Comparison of ENCODE assay signal across 8 cellular contexts in genomic region chr3:30655187-30655812, GRCh38. TPM values are rescaled to one million over a fixed set of nuclear protein-coding genes. Genes with fewer than 3 reads are reported as not detected.
DNase-seq lines count a peak whose midpoint lies in the region; ATAC-seq and TF ChIP-seq lines count a peak whose summit lies in the region.
"Had no signal": no experiment of that assay in that cellular context is flagged by ENCODE, and none has a peak within 500 bp of the region (broad histone marks: within the 10 kb centered on the region; RNA-seq: fewer than 3 reads in every experiment).

No MANE protein-coding gene starts in this region.

- peak in 7 of 9 donors; percentile 73 to 89 (median 85) for DNase-seq in naive thymus-derived CD4-positive, alpha-beta T cell
- DNase-seq in hepatic stellate cell (ENCODE audit: low spot score) (no peak), NCI-H2107 (lab: John Stamatoyannopoulos, UW) (no peak)

- peak overlapping the region; percentile 91 to 99 (median 97) for H3K27ac Mint-ChIP-seq in naive thymus-derived CD4-positive, alpha-beta T cell

- ATAC-seq in GM21367 (IDR thresholded peaks at IDR 0.05; ENCODE audit: unreplicated experiment) (peak; percentile 33), GM19455 (IDR thresholded peaks at IDR 0.05; ENCODE audit: unreplicated experiment) (no peak)
- ATAC-seq in naive thymus-derived CD4-positive, alpha-beta T cell: peak; percentile 66

- CTCF ChIA-PET in naive thymus-derived CD4-positive, alpha-beta T cell (lab: Charles Lee): interaction anchor here (0.8 to 2.1 kb wide), 8 partner anchors 10 to 49 kb away, joined by 3 to 6 read pairs (median 3); partner anchors contain the start of gene TGFBR2

- H3K4me2 ChIP-seq in KMS-11: peak overlapping the region; percentile 33

- H3K4me3 Mint-ChIP-seq in naive thymus-derived CD4-positive, alpha-beta T cell: peak overlapping the region; percentile 71 to 88 (median 78)
- H3K4me3 Mint-ChIP-seq: nephron had no signal

- no peak for TF ChIP-seq CTCF in KMS-11 (conservative IDR thresholded peaks at IDR 0.05; ENCODE audit: low read depth, low read length)

- H3K79me2 ChIP-seq in KMS-11 (ENCODE audit: insufficient read depth, low read depth): no peaks in the 10 kb centered on the region

- no peaks in the 10 kb centered on the region for H3K27me3 ChIP-seq in KMS-11 (ENCODE audit: insufficient read depth, low read depth)
- H3K27me3 ChIP-seq in naive thymus-derived CD4-positive, alpha-beta T cell (ENCODE audit: control insufficient read depth in 2 of 2, insufficient read depth in 2 of 2, low read length in 2 of 2): no peaks in the 10 kb centered on the region

- H3K36me3 Mint-ChIP-seq in naive thymus-derived CD4-positive, alpha-beta T cell: peaks cover 36 to 73% (median 70%) of the 10 kb centered on the region in 5 donors

- H3K36me3 ChIP-seq in KMS-11 (ENCODE audit: insufficient read depth): no peaks in the 10 kb centered on the region
- peaks cover 3 to 39% (median 22%) of the 10 kb centered on the region in 3 experiments for H3K36me3 ChIP-seq in naive thymus-derived CD4-positive, alpha-beta T cell (ENCODE audit: control insufficient read depth in 2 of 3, insufficient read depth in 3 of 3, low read length in 3 of 3)

- H2AFZ ChIP-seq in KMS-11 (ENCODE audit: low read depth): no peak overlapping the region

- POLR2A ChIA-PET in naive thymus-derived CD4-positive, alpha-beta T cell (lab: Charles Lee): interaction anchor here (0.6 to 33.4 kb wide), 15 partner anchors 13 to 540 kb away, joined by 3 to 853 read pairs (median 7); partner anchors contain the start of gene TGFBR2

- H3K4me1 ChIP-seq in KMS-11 (ENCODE audit: low read depth, poor library complexity, severe bottlenecking): peaks cover 67% of the 10 kb centered on the region
- peaks cover 75 to 98% of the 10 kb centered on the region in 2 donors for H3K4me1 ChIP-seq in naive thymus-derived CD4-positive, alpha-beta T cell (ENCODE audit: control insufficient read depth in 2 of 2, insufficient read depth in 2 of 2, low read length in 2 of 2)

- H3K4me3 ChIP-seq in KMS-11 (IDR thresholded peaks at IDR 0.05; ENCODE audit: insufficient read depth, low read depth, low read length): no peak overlapping the region
- peak overlapping the region; percentile 43 for H3K4me3 ChIP-seq in naive thymus-derived CD4-positive, alpha-beta T cell (ENCODE audit: low read length)

- H3K4me1 Mint-ChIP-seq in naive thymus-derived CD4-positive, alpha-beta T cell: peaks cover 56 to 100% (median 92%) of the 10 kb centered on the region in 7 donors

- H3K27ac ChIP-seq in KMS-11 (no peak overlapping the region; the same call in 1 of the 2 replicates), angular gyrus (ENCODE audit: low read depth, low read length) (peak overlapping the region; percentile 18)
- peak overlapping the region; percentile 84 for H3K27ac ChIP-seq in naive thymus-derived CD4-positive, alpha-beta T cell (ENCODE audit: low read depth, low read length)

- no peaks in the 10 kb centered on the region for H3K9me3 ChIP-seq in naive thymus-derived CD4-positive, alpha-beta T cell (ENCODE audit: control insufficient read depth in 2 of 3, low read length in 3 of 3)

- no peaks in the 10 kb centered on the region for H3K27me3 Mint-ChIP-seq in naive thymus-derived CD4-positive, alpha-beta T cell

- H3K9ac ChIP-seq in KMS-11: no peak overlapping the region

- intact Hi-C loops in naive thymus-derived CD4-positive, alpha-beta T cell (cut with micrococcal nuclease): loop anchor here (1.0 to 5.0 kb wide), 7 partner anchors 10 to 877 kb away; partner anchors contain the start of genes STT3B (in 2 of the 2) and TGFBR2 (in 1 of the 2)

- peaks cover 0 to 2% (median 0%) of the 10 kb centered on the region in 11 donors for H3K9me3 Mint-ChIP-seq in naive thymus-derived CD4-positive, alpha-beta T cell
- H3K9me3 Mint-ChIP-seq: nephron had no signal

- no peaks in the 10 kb centered on the region for H4K20me1 ChIP-seq in KMS-11 (ENCODE audit: insufficient read depth)

RNA-seq across cellular contexts. Expression of gene TGFBR2, which starts 48.9 kb away (rescaled TPM):
- 100 to 1,000 TPM in 4 of 5 experiments, 10 to 100 TPM in 1; 63.0 to 171 (median 155) TPM for total RNA-seq in naive thymus-derived CD4-positive, alpha-beta T cell
- polyA plus RNA-seq in naive thymus-derived CD4-positive, alpha-beta T cell: 100 to 1,000 TPM; 150 to 263 TPM

Comparison
In these comparisons a context has a peak if more than half of its experiments do, and no peak if none do; other contexts are left out.
1. DNase-seq: peak in naive thymus-derived CD4-positive, alpha-beta T cell (7 of 9); none in hepatic stellate cell (single experiment) and NCI-H2107 (single experiment).